Comparison of ENCODE assay signal across 1 cellular context in genomic region chr1:56482486-56482885, GRCh38.
TF ChIP-seq lines count a peak whose summit lies in the region.

No MANE protein-coding gene starts in this region.

TF ChIP-seq in HepG2, 621 proteins besides CTCF, POLR2A, EP300 and RAD21 (continued from another document):
- TF ChIP-seq, protein P1, sequence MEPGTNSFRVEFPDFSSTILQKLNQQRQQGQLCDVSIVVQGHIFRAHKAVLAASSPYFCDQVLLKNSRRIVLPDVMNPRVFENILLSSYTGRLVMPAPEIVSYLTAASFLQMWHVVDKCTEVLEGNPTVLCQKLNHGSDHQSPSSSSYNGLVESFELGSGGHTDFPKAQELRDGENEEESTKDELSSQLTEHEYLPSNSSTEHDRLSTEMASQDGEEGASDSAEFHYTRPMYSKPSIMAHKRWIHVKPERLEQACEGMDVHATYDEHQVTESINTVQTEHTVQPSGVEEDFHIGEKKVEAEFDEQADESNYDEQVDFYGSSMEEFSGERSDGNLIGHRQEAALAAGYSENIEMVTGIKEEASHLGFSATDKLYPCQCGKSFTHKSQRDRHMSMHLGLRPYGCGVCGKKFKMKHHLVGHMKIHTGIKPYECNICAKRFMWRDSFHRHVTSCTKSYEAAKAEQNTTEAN (CRISPR knock-in tag; conservative IDR thresholded peaks at IDR 0.05) = no peak
- TF ChIP-seq U2AF1 (optimal IDR thresholded peaks at IDR 0.05; ENCODE audit: low read depth, low read length) (no peak), ASH2L (IDR thresholded peaks at IDR 0.05; ENCODE audit: insufficient read length, low read depth, low read length) (no peak), CBFB (CRISPR knock-in tag; IDR thresholded peaks at IDR 0.05) (peak; percentile 86; the same call in 1 of the 2 replicates), POGZ (CRISPR knock-in tag; IDR thresholded peaks at IDR 0.05) (no peak; the same call in 1 of the 2 replicates), ZNF274 (CRISPR knock-in tag; IDR thresholded peaks at IDR 0.05) (no peak), RARA (CRISPR knock-in tag; IDR thresholded peaks at IDR 0.05) (peak; percentile 79), CHD4 (IDR thresholded peaks at IDR 0.05; ENCODE audit: borderline replicate concordance, low read length) (peak; percentile 58; the same call in 1 of the 2 replicates), FOXK1 (CRISPR knock-in tag; IDR thresholded peaks at IDR 0.05; ENCODE audit: borderline replicate concordance, low read depth) (peak; percentile 51; the same call in 1 of the 2 replicates), MBNL3 (CRISPR knock-in tag; conservative IDR thresholded peaks at IDR 0.05) (no peak), ZNF614 (CRISPR knock-in tag; IDR thresholded peaks at IDR 0.05; ENCODE audit: borderline replicate concordance) (peak; percentile 69; the same call in 1 of the 2 replicates), ARID2 (CRISPR knock-in tag; IDR thresholded peaks at IDR 0.05; ENCODE audit: borderline replicate concordance) (no peak), CBX5 (CRISPR knock-in tag; IDR thresholded peaks at IDR 0.05; ENCODE audit: borderline replicate concordance) (no peak), TCF12 (IDR thresholded peaks at IDR 0.05) (no peak), TCF12 (CRISPR knock-in tag; IDR thresholded peaks at IDR 0.05) (no peak), HNF4A (CRISPR knock-in tag; IDR thresholded peaks at IDR 0.05) (peak; percentile 87), ZNF644 (CRISPR knock-in tag; IDR thresholded peaks at IDR 0.05; ENCODE audit: low read depth) (peak; percentile 98), KDM6A (CRISPR knock-in tag; IDR thresholded peaks at IDR 0.05; ENCODE audit: low read depth) (peak; percentile 48; the same call in 1 of the 2 replicates), FOXA3 (CRISPR knock-in tag; IDR thresholded peaks at IDR 0.05) (peak; percentile 78), ZFP36L1 (CRISPR knock-in tag; IDR thresholded peaks at IDR 0.05) (no peak), MIXL1 (CRISPR knock-in tag; IDR thresholded peaks at IDR 0.05) (0 out of 2 replicates have a peak, but pooled peaks have one; percentile 48), ZNF331 (CRISPR knock-in tag; IDR thresholded peaks at IDR 0.05) (0 out of 2 replicates have a peak, but pooled peaks have one; percentile 55), MAX (IDR thresholded peaks at IDR 0.05) (peak; percentile 68; the same call in 1 of the 2 replicates), NR2F6 (IDR thresholded peaks at IDR 0.05) (peak; percentile 34), NR2F6 (CRISPR knock-in tag; IDR thresholded peaks at IDR 0.05) (peak; percentile 45; the same call in 1 of the 2 replicates), ARNTL (CRISPR knock-in tag; IDR thresholded peaks at IDR 0.05) (no peak), TFDP2 (CRISPR knock-in tag; IDR thresholded peaks at IDR 0.05) (no peak), MIER2 (CRISPR knock-in tag; IDR thresholded peaks at IDR 0.05) (no peak), KAT2B (IDR thresholded peaks at IDR 0.05; ENCODE audit: borderline replicate concordance, low read depth, low read length) (no peak), FOXA1 (IDR thresholded peaks at IDR 0.05) (no peak), FOXA1 (CRISPR knock-in tag; IDR thresholded peaks at IDR 0.05) (peak; percentile 75), SIX4 (CRISPR knock-in tag; IDR thresholded peaks at IDR 0.05) (no peak), HNRNPUL1 (IDR thresholded peaks at IDR 0.05; ENCODE audit: low read depth, low read length) (no peak), ZKSCAN8 (CRISPR knock-in tag; IDR thresholded peaks at IDR 0.05; ENCODE audit: borderline replicate concordance) (peak; percentile 41; the same call in 1 of the 2 replicates), ZNF251 (CRISPR knock-in tag; IDR thresholded peaks at IDR 0.05) (no peak), NPAS2 (CRISPR knock-in tag; IDR thresholded peaks at IDR 0.05; ENCODE audit: borderline replicate concordance) (no peak), ZNF891 (CRISPR knock-in tag; IDR thresholded peaks at IDR 0.05) (no peak), CCAR2 (optimal IDR thresholded peaks at IDR 0.05; ENCODE audit: low read depth, low read length) (no peak), ZNF17 (CRISPR knock-in tag; IDR thresholded peaks at IDR 0.05) (no peak), PAF1 (CRISPR knock-in tag; IDR thresholded peaks at IDR 0.05) (no peak), ZNF160 (CRISPR knock-in tag; IDR thresholded peaks at IDR 0.05) (no peak), GATAD2A (CRISPR knock-in tag; IDR thresholded peaks at IDR 0.05) (peak; percentile 66), ZNF382 (CRISPR knock-in tag; IDR thresholded peaks at IDR 0.05; ENCODE audit: borderline replicate concordance) (no peak), YEATS2 (CRISPR knock-in tag; IDR thresholded peaks at IDR 0.05; ENCODE audit: borderline replicate concordance) (0 out of 2 replicates have a peak, but pooled peaks have one; percentile 11), KDM2A (CRISPR knock-in tag; IDR thresholded peaks at IDR 0.05; ENCODE audit: borderline replicate concordance, low read depth) (no peak), ISL2 (CRISPR knock-in tag; IDR thresholded peaks at IDR 0.05) (no peak), HNF4G (IDR thresholded peaks at IDR 0.05; ENCODE audit: borderline replicate concordance, low read depth, low read length) (peak; percentile 79), HNF4G (CRISPR knock-in tag; IDR thresholded peaks at IDR 0.05; ENCODE audit: borderline replicate concordance, low read depth) (peak; percentile 34; the same call in 1 of the 2 replicates), BHLHE40 (IDR thresholded peaks at IDR 0.05; ENCODE audit: low read length) (peak; percentile 86), HOMEZ (CRISPR knock-in tag; IDR thresholded peaks at IDR 0.05; ENCODE audit: low read depth) (peak; percentile 82), PAXIP1 (CRISPR knock-in tag; conservative IDR thresholded peaks at IDR 0.05) (peak; percentile 60), ZNF503 (CRISPR knock-in tag; IDR thresholded peaks at IDR 0.05) (no peak), U2AF2 (IDR thresholded peaks at IDR 0.05; ENCODE audit: low read depth, low read length) (no peak), IRF2 (CRISPR knock-in tag; IDR thresholded peaks at IDR 0.05) (0 out of 2 replicates have a peak, but pooled peaks have one; percentile 42)
- TF ChIP-seq, protein P2, sequence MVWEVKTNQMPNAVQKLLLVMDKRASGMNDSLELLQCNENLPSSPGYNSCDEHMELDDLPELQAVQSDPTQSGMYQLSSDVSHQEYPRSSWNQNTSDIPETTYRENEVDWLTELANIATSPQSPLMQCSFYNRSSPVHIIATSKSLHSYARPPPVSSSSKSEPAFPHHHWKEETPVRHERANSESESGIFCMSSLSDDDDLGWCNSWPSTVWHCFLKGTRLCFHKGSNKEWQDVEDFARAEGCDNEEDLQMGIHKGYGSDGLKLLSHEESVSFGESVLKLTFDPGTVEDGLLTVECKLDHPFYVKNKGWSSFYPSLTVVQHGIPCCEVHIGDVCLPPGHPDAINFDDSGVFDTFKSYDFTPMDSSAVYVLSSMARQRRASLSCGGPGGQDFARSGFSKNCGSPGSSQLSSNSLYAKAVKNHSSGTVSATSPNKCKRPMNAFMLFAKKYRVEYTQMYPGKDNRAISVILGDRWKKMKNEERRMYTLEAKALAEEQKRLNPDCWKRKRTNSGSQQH (CRISPR knock-in tag; IDR thresholded peaks at IDR 0.05; ENCODE audit: low read depth) = no peak
- TF ChIP-seq, protein P3, sequence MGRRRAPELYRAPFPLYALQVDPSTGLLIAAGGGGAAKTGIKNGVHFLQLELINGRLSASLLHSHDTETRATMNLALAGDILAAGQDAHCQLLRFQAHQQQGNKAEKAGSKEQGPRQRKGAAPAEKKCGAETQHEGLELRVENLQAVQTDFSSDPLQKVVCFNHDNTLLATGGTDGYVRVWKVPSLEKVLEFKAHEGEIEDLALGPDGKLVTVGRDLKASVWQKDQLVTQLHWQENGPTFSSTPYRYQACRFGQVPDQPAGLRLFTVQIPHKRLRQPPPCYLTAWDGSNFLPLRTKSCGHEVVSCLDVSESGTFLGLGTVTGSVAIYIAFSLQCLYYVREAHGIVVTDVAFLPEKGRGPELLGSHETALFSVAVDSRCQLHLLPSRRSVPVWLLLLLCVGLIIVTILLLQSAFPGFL (CRISPR knock-in tag; IDR thresholded peaks at IDR 0.05) = no peak
- TF ChIP-seq, protein P4, sequence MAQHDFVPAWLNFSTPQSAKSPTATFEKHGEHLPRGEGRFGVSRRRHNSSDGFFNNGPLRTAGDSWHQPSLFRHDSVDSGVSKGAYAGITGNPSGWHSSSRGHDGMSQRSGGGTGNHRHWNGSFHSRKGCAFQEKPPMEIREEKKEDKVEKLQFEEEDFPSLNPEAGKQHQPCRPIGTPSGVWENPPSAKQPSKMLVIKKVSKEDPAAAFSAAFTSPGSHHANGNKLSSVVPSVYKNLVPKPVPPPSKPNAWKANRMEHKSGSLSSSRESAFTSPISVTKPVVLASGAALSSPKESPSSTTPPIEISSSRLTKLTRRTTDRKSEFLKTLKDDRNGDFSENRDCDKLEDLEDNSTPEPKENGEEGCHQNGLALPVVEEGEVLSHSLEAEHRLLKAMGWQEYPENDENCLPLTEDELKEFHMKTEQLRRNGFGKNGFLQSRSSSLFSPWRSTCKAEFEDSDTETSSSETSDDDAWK (CRISPR knock-in tag; IDR thresholded peaks at IDR 0.05) = no peak
- TF ChIP-seq, protein P5, sequence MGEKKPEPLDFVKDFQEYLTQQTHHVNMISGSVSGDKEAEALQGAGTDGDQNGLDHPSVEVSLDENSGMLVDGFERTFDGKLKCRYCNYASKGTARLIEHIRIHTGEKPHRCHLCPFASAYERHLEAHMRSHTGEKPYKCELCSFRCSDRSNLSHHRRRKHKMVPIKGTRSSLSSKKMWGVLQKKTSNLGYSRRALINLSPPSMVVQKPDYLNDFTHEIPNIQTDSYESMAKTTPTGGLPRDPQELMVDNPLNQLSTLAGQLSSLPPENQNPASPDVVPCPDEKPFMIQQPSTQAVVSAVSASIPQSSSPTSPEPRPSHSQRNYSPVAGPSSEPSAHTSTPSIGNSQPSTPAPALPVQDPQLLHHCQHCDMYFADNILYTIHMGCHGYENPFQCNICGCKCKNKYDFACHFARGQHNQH (CRISPR knock-in tag; IDR thresholded peaks at IDR 0.05) = no peak
TF ChIP-seq in HepG2: peak in this region for 47.
